ENCODE assay signal across 11 cellular contexts in the genomic region with DNA sequence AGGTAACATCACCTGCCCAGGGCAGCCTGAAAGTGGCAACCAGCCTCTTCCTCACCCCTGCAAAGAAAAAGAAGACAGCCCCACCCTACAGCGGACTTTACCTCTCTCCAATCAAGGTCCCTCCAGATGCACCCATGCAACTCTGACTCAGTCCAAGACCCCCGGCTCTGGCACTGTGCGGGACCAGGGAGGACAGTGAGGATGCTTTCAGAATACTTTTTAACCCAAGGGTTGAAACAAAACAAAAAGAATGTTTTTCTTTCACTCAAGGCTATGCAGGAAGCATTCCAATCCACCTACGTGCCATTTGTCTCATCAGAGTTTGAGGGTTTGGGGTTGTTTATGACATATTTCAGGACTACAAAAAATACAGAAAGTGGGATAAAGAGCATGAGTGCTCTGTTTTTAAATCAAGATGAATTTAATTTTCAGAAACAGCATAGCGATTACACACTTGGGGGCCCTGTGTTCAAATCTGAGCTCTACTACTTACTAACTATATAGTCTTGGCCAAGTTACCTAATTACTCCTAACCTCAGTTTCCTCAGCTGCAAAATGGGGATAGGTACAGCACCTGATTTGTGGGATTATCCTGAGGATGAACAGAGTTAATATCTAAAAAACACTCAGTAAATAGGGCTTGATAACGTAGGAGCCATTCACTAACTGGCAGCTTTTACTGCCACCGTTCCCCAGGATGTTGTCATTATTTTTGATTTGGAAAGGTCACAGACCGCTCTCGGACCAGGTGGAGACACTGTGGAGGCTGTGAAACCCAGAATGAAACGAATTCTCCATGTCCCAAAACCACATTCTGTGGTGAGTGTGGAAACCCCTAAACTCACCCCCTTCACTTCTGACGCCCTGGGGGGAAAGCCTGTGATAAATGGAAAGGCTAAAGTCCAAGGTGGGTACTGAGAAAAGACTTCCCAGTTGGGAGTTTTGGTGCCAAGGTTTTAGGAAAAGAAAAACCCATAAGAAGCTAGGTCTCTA. TPM values are rescaled to one million over a fixed set of nuclear protein-coding genes. Genes with fewer than 3 reads are reported as not detected.
DNase-seq lines count a peak whose midpoint lies in the region; TF ChIP-seq lines count a peak whose summit lies in the region.
"Had no signal": no experiment of that assay in that cellular context is flagged by ENCODE, and none has a peak within 500 bp of the region (broad histone marks: within the 10 kb centered on the region; RNA-seq: fewer than 3 reads in every experiment).

No MANE protein-coding gene starts in this region.

- no peak for TF ChIP-seq POLR2A in sigmoid colon (IDR thresholded peaks at IDR 0.05)

- H3K4me1 ChIP-seq in sigmoid colon (peaks cover 0 to 45% (median 41%) of the 10 kb centered on the region in 4 donors), neuronal stem cell (ENCODE audit: control insufficient read depth in 2 of 2, insufficient read depth in 1 of 2, low read depth in 1 of 2, low read length in 2 of 2) (peaks cover 11 to 12% of the 10 kb centered on the region in 2 donors)

- no peak overlapping the region for H2BK15ac ChIP-seq in neuronal stem cell (ENCODE audit: low read length)

- peaks cover 94% of the 10 kb centered on the region for H3K36me3 Mint-ChIP-seq in Calu3 (ENCODE audit: insufficient read depth, unreplicated experiment)
- no peaks in the 10 kb centered on the region for H3K36me3 Mint-ChIP-seq in activated T-helper 1 cell treated with anti-CD3 and anti-CD28 coated beads, Interleukin-12 subunit alpha, Interleukin-12 subunit beta, Interleukin-2, Interleukin-4 antibody, amounts not matched to agents 30 ng/mL and 10 ng/mL and 1 ng/mL, durations not matched to agents 14 hours and 24 hours and 36 hours (ENCODE audit: low read depth)

- no peak overlapping the region for H2AK5ac ChIP-seq in neuronal stem cell (ENCODE audit: low read depth, low read length)

- no peak for TF ChIP-seq CTCF in Calu3 (IDR thresholded peaks at IDR 0.05; ENCODE audit: unreplicated experiment)
- TF ChIP-seq CTCF in sigmoid colon (IDR thresholded peaks at IDR 0.05) = no peak

- no peaks in the 10 kb centered on the region for H3K79me1 ChIP-seq in neuronal stem cell (ENCODE audit: low read depth, low read length)

- peak overlapping the region; percentile 48 to 85 (median 70) for H3K27ac ChIP-seq in sigmoid colon
- H3K27ac ChIP-seq in neuronal stem cell (replicated peaks; ENCODE audit: low read length) = no peak overlapping the region

- H2BK5ac ChIP-seq in neuronal stem cell (ENCODE audit: low read length) = no peak overlapping the region

- CTCF ChIA-PET in Calu3 (lab: Charles Lee) = interaction anchor here (1.3 kb wide), 1 partner anchor 14 kb away, joined by 3 read pairs; no protein-coding TSS in a partner anchor

- DNase-seq in Calu3 = no peak
- no peak for DNase-seq in activated T-helper 1 cell treated with anti-CD3 and anti-CD28 coated beads, Interleukin-12 subunit alpha, Interleukin-12 subunit beta, Interleukin-2, Interleukin-4 antibody, amounts not matched to agents 30 ng/mL and 10 ng/mL and 1 ng/mL, durations not matched to agents 14 hours and 24 hours and 36 hours (ENCODE audit: low spot score)
- DNase-seq in fibroblast of peridontal ligament (ENCODE audit: extremely low read depth) = peak; percentile 83
- peak; percentile 14 for DNase-seq in sigmoid colon
- DNase-seq in T-helper 9 cell = no peak
- no peak for DNase-seq in GM19240 (ENCODE audit: insufficient read length, low spot score)
- no peak for DNase-seq in activated CD4-positive, alpha-beta T cell treated with anti-CD3 and anti-CD28 coated beads, Interleukin-2, amount 50 U/mL, for 48 hours
- DNase-seq in neuronal stem cell (ENCODE audit: low spot score) = no peak
- DNase-seq: MM.1S had no signal

- intact Hi-C loops in Calu3 (cut with micrococcal nuclease; ENCODE audit: unreplicated experiment) (no loop called here), sigmoid colon (cut with DNase I) (no loop called here)
- intact Hi-C loops in activated T-helper 1 cell treated with anti-CD3 and anti-CD28 coated beads, Interleukin-12 subunit alpha, Interleukin-12 subunit beta, Interleukin-2, Interleukin-4 antibody, amounts not matched to agents 30 ng/mL and 10 ng/mL and 1 ng/mL, durations not matched to agents 14 hours and 24 hours and 36 hours (cut with micrococcal nuclease) = no loop called here

- H3K36me3 ChIP-seq in sigmoid colon = no peaks in the 10 kb centered on the region
- H3K36me3 ChIP-seq in neuronal stem cell (replicated peaks in 1 of 2; ENCODE audit: control insufficient read depth in 2 of 2, insufficient read depth in 2 of 2, low read length in 2 of 2) = no peaks in the 10 kb centered on the region

- H3K18ac ChIP-seq in neuronal stem cell (ENCODE audit: low read length) = no peak overlapping the region

- H4K8ac ChIP-seq in neuronal stem cell (ENCODE audit: low read depth, low read length) = no peak overlapping the region

- H3K14ac ChIP-seq in neuronal stem cell (ENCODE audit: low read length) = no peak overlapping the region

- peak overlapping the region; percentile 92 for H3K27ac Mint-ChIP-seq in Calu3 (ENCODE audit: unreplicated experiment)
- no peak overlapping the region for H3K27ac Mint-ChIP-seq in activated T-helper 1 cell treated with anti-CD3 and anti-CD28 coated beads, Interleukin-12 subunit alpha, Interleukin-12 subunit beta, Interleukin-2, Interleukin-4 antibody, amounts not matched to agents 30 ng/mL and 10 ng/mL and 1 ng/mL, durations not matched to agents 14 hours and 24 hours and 36 hours
- H3K27ac Mint-ChIP-seq: nephron had no signal

- peaks cover 58% of the 10 kb centered on the region for H3K4me1 Mint-ChIP-seq in Calu3 (ENCODE audit: low read depth, unreplicated experiment)
- H3K4me1 Mint-ChIP-seq in activated T-helper 1 cell treated with anti-CD3 and anti-CD28 coated beads, Interleukin-12 subunit alpha, Interleukin-12 subunit beta, Interleukin-2, Interleukin-4 antibody, amounts not matched to agents 30 ng/mL and 10 ng/mL and 1 ng/mL, durations not matched to agents 14 hours and 24 hours and 36 hours (ENCODE audit: low read depth) = peaks cover 12% of the 10 kb centered on the region

- no peak overlapping the region for H2AFZ ChIP-seq in neuronal stem cell (ENCODE audit: low read length)

- BruUV-seq in Calu3 (replicated peaks; lab: Mats Ljungman, UMichigan) = no TSS peak

- H3K27me3 Mint-ChIP-seq in Calu3 (ENCODE audit: unreplicated experiment) = no peaks in the 10 kb centered on the region
- peaks cover 6% of the 10 kb centered on the region for H3K27me3 Mint-ChIP-seq in activated T-helper 1 cell treated with anti-CD3 and anti-CD28 coated beads, Interleukin-12 subunit alpha, Interleukin-12 subunit beta, Interleukin-2, Interleukin-4 antibody, amounts not matched to agents 30 ng/mL and 10 ng/mL and 1 ng/mL, durations not matched to agents 14 hours and 24 hours and 36 hours (ENCODE audit: insufficient read depth)

- H2BK120ac ChIP-seq in neuronal stem cell (ENCODE audit: low read depth, low read length) = no peak overlapping the region

- TF ChIP-seq EP300 in sigmoid colon (IDR thresholded peaks at IDR 0.05) = no peak

- no peak overlapping the region for H2BK12ac ChIP-seq in neuronal stem cell (ENCODE audit: low read length)

- H3K23ac ChIP-seq in neuronal stem cell (ENCODE audit: low read depth, low read length, poor library complexity) = no peak overlapping the region

- peak overlapping the region; percentile 92 for H3K4me3 Mint-ChIP-seq in Calu3 (ENCODE audit: low read depth, unreplicated experiment)
- H3K4me3 Mint-ChIP-seq in activated T-helper 1 cell treated with anti-CD3 and anti-CD28 coated beads, Interleukin-12 subunit alpha, Interleukin-12 subunit beta, Interleukin-2, Interleukin-4 antibody, amounts not matched to agents 30 ng/mL and 10 ng/mL and 1 ng/mL, durations not matched to agents 14 hours and 24 hours and 36 hours = peak overlapping the region; percentile 5
- H3K4me3 Mint-ChIP-seq: nephron had no signal

- H3K27me3 ChIP-seq in sigmoid colon (no peaks in the 10 kb centered on the region), neuronal stem cell (ENCODE audit: control insufficient read depth in 3 of 3, insufficient read depth in 3 of 3, low read depth in 1 of 3, low read length in 3 of 3) (peaks cover 0 to 50% (median 6%) of the 10 kb centered on the region in 3 experiments)

- H3K4me3 ChIP-seq in sigmoid colon = no peak overlapping the region
- H3K4me3 ChIP-seq in neuronal stem cell (ENCODE audit: low read length in 2 of 2) = no peak overlapping the region

- H3K9ac ChIP-seq in neuronal stem cell (ENCODE audit: low read depth, low read length, poor library complexity) = no peak overlapping the region
- H3K9ac ChIP-seq: SK-N-SH had no signal

- no peak overlapping the region for H3K4ac ChIP-seq in neuronal stem cell (ENCODE audit: low read length)

- H4K91ac ChIP-seq in neuronal stem cell (ENCODE audit: low read depth, low read length, poor library complexity) = no peak overlapping the region

- no peak overlapping the region for H3K4me2 ChIP-seq in neuronal stem cell (ENCODE audit: insufficient read depth, low read length, poor library complexity, severe bottlenecking)
- H3K4me2 ChIP-seq: SK-N-SH had no signal

- 78 to 80% methylated on average over 11 of the region's 11 CpGs for WGBS in sigmoid colon, 2 donors
- no CpG with 5 or more reads among the region's 11 CpGs for WGBS in neuronal stem cell (ENCODE audit: extremely low coverage in 2 of 2, insufficient read length in 2 of 2, insufficient replicate concordance in 1 of 2), 2 donors

- H3K9me3 Mint-ChIP-seq in Calu3 (ENCODE audit: low read depth, unreplicated experiment) = no peaks in the 10 kb centered on the region
- no peaks in the 10 kb centered on the region for H3K9me3 Mint-ChIP-seq in activated T-helper 1 cell treated with anti-CD3 and anti-CD28 coated beads, Interleukin-12 subunit alpha, Interleukin-12 subunit beta, Interleukin-2, Interleukin-4 antibody, amounts not matched to agents 30 ng/mL and 10 ng/mL and 1 ng/mL, durations not matched to agents 14 hours and 24 hours and 36 hours
- H3K9me3 Mint-ChIP-seq: nephron had no signal

- no peaks in the 10 kb centered on the region for H3K9me3 ChIP-seq in sigmoid colon
- peaks cover 0 to 3% of the 10 kb centered on the region in 2 donors for H3K9me3 ChIP-seq in neuronal stem cell (replicated peaks in 1 of 2; ENCODE audit: control insufficient read depth in 2 of 2, insufficient read depth in 1 of 2, low read depth in 1 of 2, low read length in 2 of 2)
- H3K9me3 ChIP-seq: SK-N-SH had no signal

RNA-seq across cellular contexts. Expression of a gene that starts 5.6 kb away (rescaled TPM):
- total RNA-seq in Calu3 (2022) (261 and 297 TPM in 2 replicates), sigmoid colon (10 to 100 TPM; 34.9 to 59.9 (median 47.9) TPM)
- 2.3 TPM in 2 replicates for total RNA-seq in activated T-helper 1 cell treated with anti-CD3 and anti-CD28 coated beads, Interleukin-12 subunit alpha, Interleukin-12 subunit beta, Interleukin-2, Interleukin-4 antibody, amounts not matched to agents 30 ng/mL and 10 ng/mL and 1 ng/mL, durations not matched to agents 14 hours and 24 hours and 36 hours
- polyA plus RNA-seq in sigmoid colon = 10 to 100 TPM; 14.6 to 34.7 (median 21.0) TPM
- 5.5 TPM for polyA plus RNA-seq in neuronal stem cell (2013, experiment 1 of 2)
- 6.0 TPM for polyA plus RNA-seq in neuronal stem cell (2013, experiment 2 of 2)

RNA-seq across cellular contexts. Expression of a gene that starts 45.5 kb away (rescaled TPM):
- total RNA-seq in Calu3 (2022) = 7.3 and 9.5 TPM in 2 replicates
- total RNA-seq in activated T-helper 1 cell treated with anti-CD3 and anti-CD28 coated beads, Interleukin-12 subunit alpha, Interleukin-12 subunit beta, Interleukin-2, Interleukin-4 antibody, amounts not matched to agents 30 ng/mL and 10 ng/mL and 1 ng/mL, durations not matched to agents 14 hours and 24 hours and 36 hours = not detected in 2 replicates
- under 1 TPM in 1 of 4 donors, not detected in 3; 0.71 TPM for total RNA-seq in sigmoid colon
- polyA plus RNA-seq in sigmoid colon = 100 to 1,000 TPM in 2 of 3 donors, 10 to 100 TPM in 1; 27.0 to 233 (median 112) TPM
- polyA plus RNA-seq in neuronal stem cell (2013, experiment 1 of 2) = not detected
- polyA plus RNA-seq in neuronal stem cell (2013, experiment 2 of 2) = not detected

Comparison
In these comparisons a context has a peak if more than half of its experiments do, and no peak if none do; other contexts are left out.
1. DNase-seq: peak in fibroblast of peridontal ligament (single experiment) and sigmoid colon (single experiment); none in Calu3 (single experiment), activated T-helper 1 cell treated with anti-CD3 and anti-CD28 coated beads, Interleukin-12 subunit alpha, Interleukin-12 subunit beta, Interleukin-2, Interleukin-4 antibody, amounts not matched to agents 30 ng/mL and 10 ng/mL and 1 ng/mL, durations not matched to agents 14 hours and 24 hours and 36 hours (single experiment), T-helper 9 cell (single experiment), GM19240 (single experiment), activated CD4-positive, alpha-beta T cell treated with anti-CD3 and anti-CD28 coated beads, Interleukin-2, amount 50 U/mL, for 48 hours (0 of 2) and neuronal stem cell (single experiment).
2. RNA of a gene that starts 5.6 kb away (total RNA-seq): 261 to 297 TPM in Calu3 and 34.9 to 59.9 TPM in sigmoid colon; 2.3 TPM in activated T-helper 1 cell treated with anti-CD3 and anti-CD28 coated beads, Interleukin-12 subunit alpha, Interleukin-12 subunit beta, Interleukin-2, Interleukin-4 antibody, amounts not matched to agents 30 ng/mL and 10 ng/mL and 1 ng/mL, durations not matched to agents 14 hours and 24 hours and 36 hours; every median in the first group is over 10 times any median in the second.